Comparison of ENCODE assay signal across 3 cellular contexts in the genomic region with DNA sequence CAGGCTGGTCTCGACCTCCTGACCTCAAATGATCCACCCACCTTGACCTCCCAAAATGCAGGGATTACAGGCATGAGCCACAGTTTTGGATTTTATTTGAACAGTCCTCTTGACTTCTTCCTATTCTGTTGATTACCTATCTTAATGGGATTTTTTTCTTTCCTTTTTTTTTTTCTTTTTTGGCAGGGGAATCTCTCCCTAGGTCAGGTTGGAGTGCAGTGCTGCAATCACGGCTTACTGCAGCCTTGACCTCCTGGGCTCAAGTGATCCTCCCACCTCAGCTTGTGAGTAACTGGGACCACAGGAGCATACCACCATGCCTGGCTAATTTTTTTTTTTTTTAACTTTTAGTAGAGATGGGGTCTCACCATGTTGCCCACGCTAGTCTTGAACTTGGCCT.
TF ChIP-seq lines count a peak whose summit lies in the region.

No MANE protein-coding gene starts in this region.

TF ChIP-seq in SK-N-SH, 30 proteins besides CTCF, POLR2A, EP300 and RAD21 (continues in another document):
- TF ChIP-seq FOXJ3 (CRISPR knock-in tag; IDR thresholded peaks at IDR 0.05) (no peak), EZH2phosphoT487 (IDR thresholded peaks at IDR 0.05; ENCODE audit: borderline replicate concordance, low read depth) (no peak), FOSL2 (IDR thresholded peaks at IDR 0.05; ENCODE audit: borderline replicate concordance, low read depth) (no peak), SMC3 (IDR thresholded peaks at IDR 0.05; ENCODE audit: low read depth, low read length) (no peak), RFX5 (IDR thresholded peaks at IDR 0.05; ENCODE audit: low read length) (no peak)
- TF ChIP-seq, protein P1, sequence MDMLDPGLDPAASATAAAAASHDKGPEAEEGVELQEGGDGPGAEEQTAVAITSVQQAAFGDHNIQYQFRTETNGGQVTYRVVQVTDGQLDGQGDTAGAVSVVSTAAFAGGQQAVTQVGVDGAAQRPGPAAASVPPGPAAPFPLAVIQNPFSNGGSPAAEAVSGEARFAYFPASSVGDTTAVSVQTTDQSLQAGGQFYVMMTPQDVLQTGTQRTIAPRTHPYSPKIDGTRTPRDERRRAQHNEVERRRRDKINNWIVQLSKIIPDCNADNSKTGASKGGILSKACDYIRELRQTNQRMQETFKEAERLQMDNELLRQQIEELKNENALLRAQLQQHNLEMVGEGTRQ (IDR thresholded peaks at IDR 0.05; ENCODE audit: borderline replicate concordance, low read depth, low read length), result no peak
- TF ChIP-seq, protein P2, sequence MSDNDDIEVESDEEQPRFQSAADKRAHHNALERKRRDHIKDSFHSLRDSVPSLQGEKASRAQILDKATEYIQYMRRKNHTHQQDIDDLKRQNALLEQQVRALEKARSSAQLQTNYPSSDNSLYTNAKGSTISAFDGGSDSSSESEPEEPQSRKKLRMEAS (IDR thresholded peaks at IDR 0.05; ENCODE audit: low read depth), result no peak
- TF ChIP-seq, protein P3, sequence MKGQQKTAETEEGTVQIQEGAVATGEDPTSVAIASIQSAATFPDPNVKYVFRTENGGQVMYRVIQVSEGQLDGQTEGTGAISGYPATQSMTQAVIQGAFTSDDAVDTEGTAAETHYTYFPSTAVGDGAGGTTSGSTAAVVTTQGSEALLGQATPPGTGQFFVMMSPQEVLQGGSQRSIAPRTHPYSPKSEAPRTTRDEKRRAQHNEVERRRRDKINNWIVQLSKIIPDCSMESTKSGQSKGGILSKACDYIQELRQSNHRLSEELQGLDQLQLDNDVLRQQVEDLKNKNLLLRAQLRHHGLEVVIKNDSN (IDR thresholded peaks at IDR 0.05; ENCODE audit: borderline replicate concordance, low read depth), result no peak
- TF ChIP-seq, protein P4, sequence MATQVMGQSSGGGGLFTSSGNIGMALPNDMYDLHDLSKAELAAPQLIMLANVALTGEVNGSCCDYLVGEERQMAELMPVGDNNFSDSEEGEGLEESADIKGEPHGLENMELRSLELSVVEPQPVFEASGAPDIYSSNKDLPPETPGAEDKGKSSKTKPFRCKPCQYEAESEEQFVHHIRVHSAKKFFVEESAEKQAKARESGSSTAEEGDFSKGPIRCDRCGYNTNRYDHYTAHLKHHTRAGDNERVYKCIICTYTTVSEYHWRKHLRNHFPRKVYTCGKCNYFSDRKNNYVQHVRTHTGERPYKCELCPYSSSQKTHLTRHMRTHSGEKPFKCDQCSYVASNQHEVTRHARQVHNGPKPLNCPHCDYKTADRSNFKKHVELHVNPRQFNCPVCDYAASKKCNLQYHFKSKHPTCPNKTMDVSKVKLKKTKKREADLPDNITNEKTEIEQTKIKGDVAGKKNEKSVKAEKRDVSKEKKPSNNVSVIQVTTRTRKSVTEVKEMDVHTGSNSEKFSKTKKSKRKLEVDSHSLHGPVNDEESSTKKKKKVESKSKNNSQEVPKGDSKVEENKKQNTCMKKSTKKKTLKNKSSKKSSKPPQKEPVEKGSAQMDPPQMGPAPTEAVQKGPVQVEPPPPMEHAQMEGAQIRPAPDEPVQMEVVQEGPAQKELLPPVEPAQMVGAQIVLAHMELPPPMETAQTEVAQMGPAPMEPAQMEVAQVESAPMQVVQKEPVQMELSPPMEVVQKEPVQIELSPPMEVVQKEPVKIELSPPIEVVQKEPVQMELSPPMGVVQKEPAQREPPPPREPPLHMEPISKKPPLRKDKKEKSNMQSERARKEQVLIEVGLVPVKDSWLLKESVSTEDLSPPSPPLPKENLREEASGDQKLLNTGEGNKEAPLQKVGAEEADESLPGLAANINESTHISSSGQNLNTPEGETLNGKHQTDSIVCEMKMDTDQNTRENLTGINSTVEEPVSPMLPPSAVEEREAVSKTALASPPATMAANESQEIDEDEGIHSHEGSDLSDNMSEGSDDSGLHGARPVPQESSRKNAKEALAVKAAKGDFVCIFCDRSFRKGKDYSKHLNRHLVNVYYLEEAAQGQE (IDR thresholded peaks at IDR 0.05; ENCODE audit: low read depth, low read length), result no peak

TF ChIP-seq in SK-N-SH treated with all-trans-retinoic acid at 6 μM for 48 hours, 23 proteins besides CTCF, POLR2A, EP300 and RAD21:
- TF ChIP-seq, protein P5, sequence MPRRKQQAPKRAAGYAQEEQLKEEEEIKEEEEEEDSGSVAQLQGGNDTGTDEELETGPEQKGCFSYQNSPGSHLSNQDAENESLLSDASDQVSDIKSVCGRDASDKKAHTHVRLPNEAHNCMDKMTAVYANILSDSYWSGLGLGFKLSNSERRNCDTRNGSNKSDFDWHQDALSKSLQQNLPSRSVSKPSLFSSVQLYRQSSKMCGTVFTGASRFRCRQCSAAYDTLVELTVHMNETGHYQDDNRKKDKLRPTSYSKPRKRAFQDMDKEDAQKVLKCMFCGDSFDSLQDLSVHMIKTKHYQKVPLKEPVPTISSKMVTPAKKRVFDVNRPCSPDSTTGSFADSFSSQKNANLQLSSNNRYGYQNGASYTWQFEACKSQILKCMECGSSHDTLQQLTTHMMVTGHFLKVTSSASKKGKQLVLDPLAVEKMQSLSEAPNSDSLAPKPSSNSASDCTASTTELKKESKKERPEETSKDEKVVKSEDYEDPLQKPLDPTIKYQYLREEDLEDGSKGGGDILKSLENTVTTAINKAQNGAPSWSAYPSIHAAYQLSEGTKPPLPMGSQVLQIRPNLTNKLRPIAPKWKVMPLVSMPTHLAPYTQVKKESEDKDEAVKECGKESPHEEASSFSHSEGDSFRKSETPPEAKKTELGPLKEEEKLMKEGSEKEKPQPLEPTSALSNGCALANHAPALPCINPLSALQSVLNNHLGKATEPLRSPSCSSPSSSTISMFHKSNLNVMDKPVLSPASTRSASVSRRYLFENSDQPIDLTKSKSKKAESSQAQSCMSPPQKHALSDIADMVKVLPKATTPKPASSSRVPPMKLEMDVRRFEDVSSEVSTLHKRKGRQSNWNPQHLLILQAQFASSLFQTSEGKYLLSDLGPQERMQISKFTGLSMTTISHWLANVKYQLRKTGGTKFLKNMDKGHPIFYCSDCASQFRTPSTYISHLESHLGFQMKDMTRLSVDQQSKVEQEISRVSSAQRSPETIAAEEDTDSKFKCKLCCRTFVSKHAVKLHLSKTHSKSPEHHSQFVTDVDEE (CRISPR knock-in tag; IDR thresholded peaks at IDR 0.05), result no peak
- TF ChIP-seq ZNF70 (CRISPR knock-in tag; IDR thresholded peaks at IDR 0.05) (no peak), BACH2 (CRISPR knock-in tag; IDR thresholded peaks at IDR 0.05; ENCODE audit: borderline replicate concordance) (no peak), ZNF8 (CRISPR knock-in tag; IDR thresholded peaks at IDR 0.05) (no peak), ZFP30 (CRISPR knock-in tag; IDR thresholded peaks at IDR 0.05) (no peak), PPARA (CRISPR knock-in tag; IDR thresholded peaks at IDR 0.05; ENCODE audit: borderline replicate concordance) (no peak), GLIS3 (CRISPR knock-in tag; IDR thresholded peaks at IDR 0.05) (no peak), ZC3H10 (CRISPR knock-in tag; IDR thresholded peaks at IDR 0.05) (no peak), ZNF565 (CRISPR knock-in tag; conservative IDR thresholded peaks at IDR 0.05; ENCODE audit: low read depth) (no peak)
- TF ChIP-seq, protein P6, sequence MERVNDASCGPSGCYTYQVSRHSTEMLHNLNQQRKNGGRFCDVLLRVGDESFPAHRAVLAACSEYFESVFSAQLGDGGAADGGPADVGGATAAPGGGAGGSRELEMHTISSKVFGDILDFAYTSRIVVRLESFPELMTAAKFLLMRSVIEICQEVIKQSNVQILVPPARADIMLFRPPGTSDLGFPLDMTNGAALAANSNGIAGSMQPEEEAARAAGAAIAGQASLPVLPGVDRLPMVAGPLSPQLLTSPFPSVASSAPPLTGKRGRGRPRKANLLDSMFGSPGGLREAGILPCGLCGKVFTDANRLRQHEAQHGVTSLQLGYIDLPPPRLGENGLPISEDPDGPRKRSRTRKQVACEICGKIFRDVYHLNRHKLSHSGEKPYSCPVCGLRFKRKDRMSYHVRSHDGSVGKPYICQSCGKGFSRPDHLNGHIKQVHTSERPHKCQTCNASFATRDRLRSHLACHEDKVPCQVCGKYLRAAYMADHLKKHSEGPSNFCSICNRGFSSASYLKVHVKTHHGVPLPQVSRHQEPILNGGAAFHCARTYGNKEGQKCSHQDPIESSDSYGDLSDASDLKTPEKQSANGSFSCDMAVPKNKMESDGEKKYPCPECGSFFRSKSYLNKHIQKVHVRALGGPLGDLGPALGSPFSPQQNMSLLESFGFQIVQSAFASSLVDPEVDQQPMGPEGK (CRISPR knock-in tag; IDR thresholded peaks at IDR 0.05; ENCODE audit: borderline replicate concordance), result no peak
- TF ChIP-seq, protein P7, sequence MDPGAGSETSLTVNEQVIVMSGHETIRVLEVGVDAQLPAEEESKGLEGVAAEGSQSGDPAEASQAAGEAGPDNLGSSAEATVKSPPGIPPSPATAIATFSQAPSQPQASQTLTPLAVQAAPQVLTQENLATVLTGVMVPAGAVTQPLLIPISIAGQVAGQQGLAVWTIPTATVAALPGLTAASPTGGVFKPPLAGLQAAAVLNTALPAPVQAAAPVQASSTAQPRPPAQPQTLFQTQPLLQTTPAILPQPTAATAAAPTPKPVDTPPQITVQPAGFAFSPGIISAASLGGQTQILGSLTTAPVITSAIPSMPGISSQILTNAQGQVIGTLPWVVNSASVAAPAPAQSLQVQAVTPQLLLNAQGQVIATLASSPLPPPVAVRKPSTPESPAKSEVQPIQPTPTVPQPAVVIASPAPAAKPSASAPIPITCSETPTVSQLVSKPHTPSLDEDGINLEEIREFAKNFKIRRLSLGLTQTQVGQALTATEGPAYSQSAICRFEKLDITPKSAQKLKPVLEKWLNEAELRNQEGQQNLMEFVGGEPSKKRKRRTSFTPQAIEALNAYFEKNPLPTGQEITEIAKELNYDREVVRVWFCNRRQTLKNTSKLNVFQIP (CRISPR knock-in tag; IDR thresholded peaks at IDR 0.05; ENCODE audit: borderline replicate concordance, low read depth), result no peak

TF ChIP-seq in K562, 482 proteins besides CTCF, POLR2A, EP300 and RAD21:
- TF ChIP-seq, protein P8, sequence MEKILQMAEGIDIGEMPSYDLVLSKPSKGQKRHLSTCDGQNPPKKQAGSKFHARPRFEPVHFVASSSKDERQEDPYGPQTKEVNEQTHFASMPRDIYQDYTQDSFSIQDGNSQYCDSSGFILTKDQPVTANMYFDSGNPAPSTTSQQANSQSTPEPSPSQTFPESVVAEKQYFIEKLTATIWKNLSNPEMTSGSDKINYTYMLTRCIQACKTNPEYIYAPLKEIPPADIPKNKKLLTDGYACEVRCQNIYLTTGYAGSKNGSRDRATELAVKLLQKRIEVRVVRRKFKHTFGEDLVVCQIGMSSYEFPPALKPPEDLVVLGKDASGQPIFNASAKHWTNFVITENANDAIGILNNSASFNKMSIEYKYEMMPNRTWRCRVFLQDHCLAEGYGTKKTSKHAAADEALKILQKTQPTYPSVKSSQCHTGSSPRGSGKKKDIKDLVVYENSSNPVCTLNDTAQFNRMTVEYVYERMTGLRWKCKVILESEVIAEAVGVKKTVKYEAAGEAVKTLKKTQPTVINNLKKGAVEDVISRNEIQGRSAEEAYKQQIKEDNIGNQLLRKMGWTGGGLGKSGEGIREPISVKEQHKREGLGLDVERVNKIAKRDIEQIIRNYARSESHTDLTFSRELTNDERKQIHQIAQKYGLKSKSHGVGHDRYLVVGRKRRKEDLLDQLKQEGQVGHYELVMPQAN (IDR thresholded peaks at IDR 0.05; ENCODE audit: borderline replicate concordance), result 0 out of 2 replicates have a peak, but pooled peaks have one; percentile 20
- TF ChIP-seq KDM1A (IDR thresholded peaks at IDR 0.05) (peak; percentile 66 to 76; a peak in 3 of 4 replicates), ZNF274 (IDR thresholded peaks at IDR 0.05; ENCODE audit: borderline replicate concordance, low read depth, low read length) (no peak)
